8 cellular contexts compared by ENCODE assay signal in genomic region chr12:98503343-98503592, GRCh38.
DNase-seq lines count a peak whose midpoint lies in the region; ATAC-seq lines count a peak whose summit lies in the region.

No MANE protein-coding gene starts in this region.

- no peaks in the 10 kb centered on the region for H3K27me3 ChIP-seq in layer of hippocampus (ENCODE audit: control insufficient read depth, insufficient read depth, low read length)

- in situ Hi-C loops in ACHN (cut with HindIII; ENCODE audit: low pct_ligation_motif_present, low pct_unique_long_range_greater_than_20kb, low sequenced_read_pairs), result no loop called here

- ATAC-seq in GM18520 (IDR thresholded peaks at IDR 0.05; ENCODE audit: unreplicated experiment) (peak; percentile 51), HG03095 (IDR thresholded peaks at IDR 0.05; ENCODE audit: unreplicated experiment) (peak; percentile 56)

- DNase-seq in ACHN (peak; percentile 97), NCI-H226 (peak; percentile 80)
- DNase-seq in activated CD4-positive, alpha-beta T cell treated with anti-CD3 and anti-CD28 coated beads for 4 hours, result peak; percentile 81 to 90
- DNase-seq in stimulated activated CD4-positive, alpha-beta T cell treated with anti-CD3 and anti-CD28 coated beads, Interleukin-1b, Interleukin-23, amount 100 ng/mL, for 4 hours (ENCODE audit: low read depth in 2 of 2), result peak; percentile 88 to 90

- H3K27ac ChIP-seq in cingulate gyrus (ENCODE audit: low read depth, low read length), result peak overlapping the region; percentile 98
- H3K27ac ChIP-seq in layer of hippocampus (ENCODE audit: low read depth, low read length), result peak overlapping the region; percentile 98

Comparison
In these comparisons a context has a peak if more than half of its experiments do, and no peak if none do; other contexts are left out.
1. Peak in every context shown above with its lines: DNase-seq, ATAC-seq and H3K27ac ChIP-seq.